ENCODE assay signal across 36 cellular contexts in genomic region chr1:3146907-3147306, GRCh38.
"Had no signal": no experiment of that assay in that cellular context is flagged by ENCODE, and none has a peak within 500 bp of the region (broad histone marks: within the 10 kb centered on the region; RNA-seq: fewer than 3 reads in every experiment).

No MANE protein-coding gene starts in this region.

- DNase-seq: activated CD4-positive, alpha-beta memory T cell treated with anti-CD3 and anti-CD28 coated beads for 36 hours; activated CD4-positive, alpha-beta T cell treated with anti-CD3 and anti-CD28 coated beads for 36 hours; activated CD4-positive, alpha-beta T cell treated with anti-CD3 and anti-CD28 coated beads, Interleukin-2, amount 10 ng/mL, durations not matched to agents 24 days and 14 days; activated CD4-positive, CD25-positive, alpha-beta regulatory T cell; activated CD4-positive, CD25-positive, alpha-beta regulatory T cell treated with anti-CD3 and anti-CD28 coated beads, Interleukin-2, amount 50 U/mL, for 72 hours; activated CD8-positive, alpha-beta memory T cell treated with anti-CD3 and anti-CD28 coated beads, Interleukin-2, amount 10 ng/mL, durations not matched to agents 7 days and 5 days; activated CD8-positive, alpha-beta memory T cell treated with anti-CD3 and anti-CD28 coated beads, Interleukin-2, amount 50 U/mL, for 4 hours; activated CD8-positive, alpha-beta T cell treated with anti-CD3 and anti-CD28 coated beads, Interleukin-2, amount 10 ng/mL, durations not matched to agents 7 days and 5 days; activated effector memory CD4-positive, alpha-beta T cell treated with anti-CD3 and anti-CD28 coated beads, Interleukin-2, amount 50 U/mL, for 16 hours; activated naive CD4-positive, alpha-beta T cell treated with anti-CD3 and anti-CD28 coated beads for 36 hours; activated naive CD8-positive, alpha-beta T cell treated with anti-CD3 and anti-CD28 coated beads for 36 hours; activated naive CD8-positive, alpha-beta T cell treated with anti-CD3 and anti-CD28 coated beads, Interleukin-2, amount 50 U/mL, for 24 hours; activated T-cell treated with anti-CD3 and anti-CD28 coated beads, Interleukin-2, amount 50 U/mL, for 1 hour; activated T-cell treated with anti-CD3 and anti-CD28 coated beads, Interleukin-2, amount 50 U/mL, for 48 hours; adrenal gland; amygdala; aorta; body of pancreas; cortex of kidney; dermis blood vessel endothelial cell; effector CD4-positive, alpha-beta T cell; effector memory CD8-positive, alpha-beta T cell; esophagus squamous epithelium; foreskin melanocyte; heart right ventricle; T-helper 1 cell; T-helper 17 cell; T1000 had no signal

- H3K36me3 ChIP-seq: adrenal gland, esophagus squamous epithelium, gastroesophageal sphincter, heart right ventricle had no signal

- ATAC-seq: activated CD4-positive, alpha-beta T cell treated with anti-CD3 and anti-CD28 coated beads for 36 hours; activated CD8-positive, alpha-beta memory T cell treated with anti-CD3 and anti-CD28 coated beads, Interleukin-2, amount 10 ng/mL, durations not matched to agents 7 days and 5 days; activated CD8-positive, alpha-beta T cell treated with anti-CD3 and anti-CD28 coated beads, Interleukin-2, amount 10 ng/mL, durations not matched to agents 7 days and 5 days; activated naive CD8-positive, alpha-beta T cell treated with anti-CD3 and anti-CD28 coated beads, Interleukin-2, amount 50 U/mL, for 24 hours; body of pancreas; effector memory CD8-positive, alpha-beta T cell; gastroesophageal sphincter; T-helper 17 cell had no signal

- H3K4me1 ChIP-seq: adrenal gland, esophagus squamous epithelium had no signal

- H3K4me3 Mint-ChIP-seq: activated CD4-positive, alpha-beta memory T cell treated with anti-CD3 and anti-CD28 coated beads for 36 hours; activated CD4-positive, alpha-beta T cell treated with anti-CD3 and anti-CD28 coated beads for 36 hours; activated CD4-positive, alpha-beta T cell treated with anti-CD3 and anti-CD28 coated beads, Interleukin-2, amount 10 ng/mL, durations not matched to agents 24 days and 14 days; activated CD8-positive, alpha-beta memory T cell treated with anti-CD3 and anti-CD28 coated beads, Interleukin-2, amount 10 ng/mL, durations not matched to agents 7 days and 5 days; activated CD8-positive, alpha-beta T cell treated with anti-CD3 and anti-CD28 coated beads, Interleukin-2, amount 10 ng/mL, durations not matched to agents 7 days and 5 days; activated naive CD4-positive, alpha-beta T cell treated with anti-CD3 and anti-CD28 coated beads for 36 hours; activated naive CD4-positive, alpha-beta T cell treated with anti-CD3 and anti-CD28 coated beads, Interleukin-2, amount 50 U/mL, for 24 hours; activated naive CD8-positive, alpha-beta T cell treated with anti-CD3 and anti-CD28 coated beads for 36 hours; activated naive CD8-positive, alpha-beta T cell treated with anti-CD3 and anti-CD28 coated beads, Interleukin-2, amount 50 U/mL, for 24 hours; activated T-helper 1 cell treated with anti-CD3 and anti-CD28 coated beads, Interleukin-12 subunit alpha, Interleukin-12 subunit beta, Interleukin-2, Interleukin-4 antibody, amounts not matched to agents 30 ng/mL and 10 ng/mL and 1 ng/mL, durations not matched to agents 14 hours and 24 hours and 36 hours; effector memory CD8-positive, alpha-beta T cell; T-helper 17 cell; T-helper 2 cell treated with Interferon-gamma antibody and Interleukin-4, amounts not matched to agents 5 μg/mL and 100 μg/mL, for 36 hours had no signal

- H3K27ac ChIP-seq: adrenal gland, body of pancreas, epithelial cell of prostate, esophagus squamous epithelium, gastroesophageal sphincter, heart right ventricle had no signal

- H3K9me3 ChIP-seq: adrenal gland, body of pancreas, esophagus squamous epithelium, gastroesophageal sphincter, heart right ventricle had no signal

- H3K4me3 ChIP-seq: adrenal gland, body of pancreas, esophagus squamous epithelium, gastroesophageal sphincter, heart right ventricle had no signal

- FAIRE-seq: colon, endothelial cell of umbilical vein had no signal

- H3K4me1 Mint-ChIP-seq: activated CD4-positive, alpha-beta T cell treated with anti-CD3 and anti-CD28 coated beads for 36 hours; activated CD4-positive, alpha-beta T cell treated with anti-CD3 and anti-CD28 coated beads, Interleukin-2, amount 10 ng/mL, durations not matched to agents 24 days and 14 days; activated CD8-positive, alpha-beta memory T cell treated with anti-CD3 and anti-CD28 coated beads, Interleukin-2, amount 10 ng/mL, durations not matched to agents 7 days and 5 days; activated naive CD4-positive, alpha-beta T cell treated with anti-CD3 and anti-CD28 coated beads, Interleukin-2, amount 50 U/mL, for 24 hours; activated naive CD8-positive, alpha-beta T cell treated with anti-CD3 and anti-CD28 coated beads for 36 hours; activated naive CD8-positive, alpha-beta T cell treated with anti-CD3 and anti-CD28 coated beads, Interleukin-2, amount 50 U/mL, for 24 hours; T-helper 17 cell had no signal

- H3K9me3 Mint-ChIP-seq: activated CD4-positive, alpha-beta T cell treated with anti-CD3 and anti-CD28 coated beads, Interleukin-2, amount 10 ng/mL, durations not matched to agents 24 days and 14 days; activated naive CD4-positive, alpha-beta T cell treated with anti-CD3 and anti-CD28 coated beads, Interleukin-2, amount 50 U/mL, for 24 hours; activated naive CD8-positive, alpha-beta T cell treated with anti-CD3 and anti-CD28 coated beads for 36 hours; activated naive CD8-positive, alpha-beta T cell treated with anti-CD3 and anti-CD28 coated beads, Interleukin-2, amount 50 U/mL, for 24 hours; activated T-helper 1 cell treated with anti-CD3 and anti-CD28 coated beads, Interleukin-12 subunit alpha, Interleukin-12 subunit beta, Interleukin-2, Interleukin-4 antibody, amounts not matched to agents 30 ng/mL and 10 ng/mL and 1 ng/mL, durations not matched to agents 14 hours and 24 hours and 36 hours; T-helper 2 cell treated with Interferon-gamma antibody and Interleukin-4, amounts not matched to agents 5 μg/mL and 100 μg/mL, for 36 hours had no signal

- H3K27ac Mint-ChIP-seq: activated CD4-positive, alpha-beta memory T cell treated with anti-CD3 and anti-CD28 coated beads for 36 hours; activated CD4-positive, alpha-beta T cell treated with anti-CD3 and anti-CD28 coated beads for 36 hours; activated CD4-positive, alpha-beta T cell treated with anti-CD3 and anti-CD28 coated beads, Interleukin-2, amount 10 ng/mL, durations not matched to agents 24 days and 14 days; activated CD8-positive, alpha-beta memory T cell treated with anti-CD3 and anti-CD28 coated beads, Interleukin-2, amount 10 ng/mL, durations not matched to agents 7 days and 5 days; activated CD8-positive, alpha-beta T cell treated with anti-CD3 and anti-CD28 coated beads, Interleukin-2, amount 10 ng/mL, durations not matched to agents 7 days and 5 days; activated naive CD4-positive, alpha-beta T cell treated with anti-CD3 and anti-CD28 coated beads for 36 hours; activated naive CD4-positive, alpha-beta T cell treated with anti-CD3 and anti-CD28 coated beads, Interleukin-2, amount 50 U/mL, for 24 hours; activated naive CD8-positive, alpha-beta T cell treated with anti-CD3 and anti-CD28 coated beads for 36 hours; activated naive CD8-positive, alpha-beta T cell treated with anti-CD3 and anti-CD28 coated beads, Interleukin-2, amount 50 U/mL, for 24 hours; activated T-helper 1 cell treated with anti-CD3 and anti-CD28 coated beads, Interleukin-12 subunit alpha, Interleukin-12 subunit beta, Interleukin-2, Interleukin-4 antibody, amounts not matched to agents 30 ng/mL and 10 ng/mL and 1 ng/mL, durations not matched to agents 14 hours and 24 hours and 36 hours; activated T-helper 2 cell treated with anti-CD3 and anti-CD28 coated beads, Interferon-gamma antibody, Interleukin-2, Interleukin-4, amounts not matched to agents 10 μg/mL and 5 μg/mL and 100 μg/mL, durations not matched to agents 14 hours and 24 hours and 36 hours; effector memory CD8-positive, alpha-beta T cell; T-helper 17 cell; T-helper 2 cell treated with Interferon-gamma antibody and Interleukin-4, amounts not matched to agents 5 μg/mL and 100 μg/mL, for 36 hours had no signal

- H3K27me3 Mint-ChIP-seq: activated CD4-positive, alpha-beta memory T cell treated with anti-CD3 and anti-CD28 coated beads for 36 hours; activated CD4-positive, alpha-beta T cell treated with anti-CD3 and anti-CD28 coated beads for 36 hours; activated CD4-positive, alpha-beta T cell treated with anti-CD3 and anti-CD28 coated beads, Interleukin-2, amount 10 ng/mL, durations not matched to agents 24 days and 14 days; activated CD8-positive, alpha-beta memory T cell treated with anti-CD3 and anti-CD28 coated beads, Interleukin-2, amount 10 ng/mL, durations not matched to agents 7 days and 5 days; activated naive CD4-positive, alpha-beta T cell treated with anti-CD3 and anti-CD28 coated beads, Interleukin-2, amount 50 U/mL, for 24 hours; activated naive CD8-positive, alpha-beta T cell treated with anti-CD3 and anti-CD28 coated beads for 36 hours; activated naive CD8-positive, alpha-beta T cell treated with anti-CD3 and anti-CD28 coated beads, Interleukin-2, amount 50 U/mL, for 24 hours had no signal

- H3K36me3 Mint-ChIP-seq: activated CD4-positive, alpha-beta memory T cell treated with anti-CD3 and anti-CD28 coated beads for 36 hours; activated CD8-positive, alpha-beta memory T cell treated with anti-CD3 and anti-CD28 coated beads, Interleukin-2, amount 10 ng/mL, durations not matched to agents 7 days and 5 days; activated naive CD4-positive, alpha-beta T cell treated with anti-CD3 and anti-CD28 coated beads, Interleukin-2, amount 50 U/mL, for 24 hours; activated naive CD8-positive, alpha-beta T cell treated with anti-CD3 and anti-CD28 coated beads for 36 hours had no signal

- H3K27me3 ChIP-seq: body of pancreas had no signal
